Comparison of ENCODE assay signal across 25 cellular contexts in the genomic region with DNA sequence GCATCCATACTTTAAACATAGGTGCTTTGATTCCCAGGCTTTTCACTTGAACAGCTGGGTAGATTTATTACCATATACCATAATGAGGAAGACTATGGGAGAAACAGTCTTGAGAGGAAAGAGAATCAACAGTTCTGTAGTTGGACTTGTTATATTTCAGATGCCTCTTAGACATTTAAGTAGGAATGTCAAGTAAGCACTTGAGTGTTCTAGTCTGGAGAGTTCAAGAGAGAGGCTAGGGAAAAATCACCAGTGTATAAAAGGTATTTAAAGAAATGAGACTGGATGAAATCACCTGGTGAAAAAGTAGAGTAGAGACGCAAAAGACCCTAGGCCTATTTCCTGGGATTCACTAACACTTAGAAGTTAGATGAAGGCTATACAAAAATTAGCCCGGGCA.
"Had no signal": no experiment of that assay in that cellular context is flagged by ENCODE, and none has a peak within 500 bp of the region (broad histone marks: within the 10 kb centered on the region; RNA-seq: fewer than 3 reads in every experiment).

No MANE protein-coding gene starts in this region.

- H3K27ac ChIP-seq: colonic mucosa, epithelial cell of prostate, esophagus squamous epithelium, gastrocnemius medialis, heart right ventricle, left ventricle myocardium inferior had no signal

- H3K9me3 ChIP-seq: colonic mucosa, esophagus squamous epithelium, gastrocnemius medialis had no signal

- H3K4me3 ChIP-seq: colonic mucosa, esophagus squamous epithelium, gastrocnemius medialis, heart right ventricle, left ventricle myocardium inferior, lung had no signal

- H3K36me3 ChIP-seq: colonic mucosa, esophagus squamous epithelium, gastrocnemius medialis, heart right ventricle, left ventricle myocardium inferior had no signal

- H3K4me1 ChIP-seq: colonic mucosa, esophagus squamous epithelium, gastrocnemius medialis, heart right ventricle, left ventricle myocardium inferior had no signal

- H3K27me3 ChIP-seq: colonic mucosa, esophagus squamous epithelium, gastrocnemius medialis, heart right ventricle had no signal

- ATAC-seq: effector memory CD8-positive, alpha-beta T cell; esophagus mucosa; gastrocnemius medialis; heart right ventricle had no signal

- DNase-seq: cerebellar nuclear complex; colonic mucosa; cortex of kidney; effector CD8-positive, alpha-beta T cell; effector memory CD8-positive, alpha-beta T cell; endodermal cell; erythroblast; esophagus squamous epithelium; foreskin melanocyte; gastrocnemius medialis; glutamatergic neuron; head of caudate nucleus; heart right ventricle; hippocampal formation; immature natural killer cell; islet precursor cell; kidney; kidney glomerular epithelial cell; left ventricle myocardium inferior; mammary epithelial cell; mesendoderm; midbrain had no signal
